ENCODE assay signal across 8 cellular contexts in genomic region chr14:45252356-45253069, GRCh38. TPM values are rescaled to one million over a fixed set of nuclear protein-coding genes. Genes with fewer than 3 reads are reported as not detected.
A peak's percentile ranks its signal among the peaks of the same experiment; 100 is the strongest.
DNase-seq lines count a peak whose midpoint lies in the region; ATAC-seq lines count a peak whose summit lies in the region.

No MANE protein-coding gene starts in this region.

- H3K36me3 Mint-ChIP-seq in activated naive CD8-positive, alpha-beta T cell: no peaks in the 10 kb centered on the region
- H3K36me3 Mint-ChIP-seq in stimulated activated memory B cell treated with anti-CD40 and anti-IgM and Interleukin-4, amounts not matched to agents 10 μg/mL and 1 μg/mL and 100 μg/mL, for 72 hours: no peaks in the 10 kb centered on the region

- peaks cover 8% of the 10 kb centered on the region for H3K9me3 Mint-ChIP-seq in activated naive CD8-positive, alpha-beta T cell (ENCODE audit: low read depth)
- peaks cover 6% of the 10 kb centered on the region for H3K9me3 Mint-ChIP-seq in stimulated activated memory B cell treated with anti-CD40 and anti-IgM and Interleukin-4, amounts not matched to agents 10 μg/mL and 1 μg/mL and 100 μg/mL, for 72 hours

- no peak for ATAC-seq in stimulated activated memory B cell treated with anti-CD40 and anti-IgM and Interleukin-4, amounts not matched to agents 10 μg/mL and 1 μg/mL and 100 μg/mL, for 72 hours
- no peak for ATAC-seq in HG03175 (IDR thresholded peaks at IDR 0.05; ENCODE audit: unreplicated experiment)
- ATAC-seq in GM21515 (IDR thresholded peaks at IDR 0.05; ENCODE audit: unreplicated experiment): no peak

- H3K4me3 Mint-ChIP-seq in activated naive CD8-positive, alpha-beta T cell: peak overlapping the region; percentile 94
- H3K4me3 Mint-ChIP-seq in stimulated activated memory B cell treated with anti-CD40 and anti-IgM and Interleukin-4, amounts not matched to agents 10 μg/mL and 1 μg/mL and 100 μg/mL, for 72 hours: peak overlapping the region; percentile 93

- DNase-seq in Caki2 (ENCODE audit: low read depth) (peak; percentile 15), M059J (ENCODE audit: low read depth) (peak; percentile 30), hippocampal formation (lab: John Stamatoyannopoulos, UW) (no peak)

- peak overlapping the region; percentile 96 for H3K9ac ChIP-seq in iPS-20b (ENCODE audit: low read depth, low read length)

- H3K27me3 Mint-ChIP-seq in activated naive CD8-positive, alpha-beta T cell: no peaks in the 10 kb centered on the region
- H3K27me3 Mint-ChIP-seq in stimulated activated memory B cell treated with anti-CD40 and anti-IgM and Interleukin-4, amounts not matched to agents 10 μg/mL and 1 μg/mL and 100 μg/mL, for 72 hours: no peaks in the 10 kb centered on the region

- H3K27ac ChIP-seq in iPS-20b (ENCODE audit: low read length): peak overlapping the region; percentile 77

- no peaks in the 10 kb centered on the region for H3K27me3 ChIP-seq in iPS-20b (ENCODE audit: insufficient read depth, low read length)

- H3K4me3 ChIP-seq in iPS-20b (ENCODE audit: low read length): peak overlapping the region; percentile 95

- no peaks in the 10 kb centered on the region for H3K36me3 ChIP-seq in iPS-20b (ENCODE audit: insufficient read depth, low read depth, low read length)

- peaks cover 3% of the 10 kb centered on the region; the same call in 1 of the 2 replicates for H3K4me1 ChIP-seq in iPS-20b (ENCODE audit: insufficient read depth, low read length)

- H3K4me1 Mint-ChIP-seq in activated naive CD8-positive, alpha-beta T cell (ENCODE audit: low read depth): peaks cover 22% of the 10 kb centered on the region
- peaks cover 17% of the 10 kb centered on the region for H3K4me1 Mint-ChIP-seq in stimulated activated memory B cell treated with anti-CD40 and anti-IgM and Interleukin-4, amounts not matched to agents 10 μg/mL and 1 μg/mL and 100 μg/mL, for 72 hours

- H3K27ac Mint-ChIP-seq in activated naive CD8-positive, alpha-beta T cell: peak overlapping the region; percentile 94
- peak overlapping the region; percentile 94 for H3K27ac Mint-ChIP-seq in stimulated activated memory B cell treated with anti-CD40 and anti-IgM and Interleukin-4, amounts not matched to agents 10 μg/mL and 1 μg/mL and 100 μg/mL, for 72 hours

- H3K9me3 ChIP-seq in iPS-20b (ENCODE audit: insufficient read depth, low read depth, low read length): no peaks in the 10 kb centered on the region

- in situ Hi-C loops in Caki2 (cut with HindIII; ENCODE audit: low pct_unique_long_range_greater_than_20kb, low sequenced_read_pairs): no loop called here

RNA-seq across cellular contexts. Expression of gene MIS18BP1, which starts 0.5 kb away (rescaled TPM):
- 18.5 and 26.6 TPM in 2 replicates for total RNA-seq in Caki2 (2014; rRNA removed; shearing (Covaris generic); ENCODE audit: low replicate concordance)
- 13.3 and 21.6 TPM in 2 replicates for total RNA-seq in M059J (2014; rRNA removed; shearing (Covaris generic))

Comparison
In these comparisons a context has a peak if more than half of its experiments do, and no peak if none do; other contexts are left out.
1. DNase-seq: peak in Caki2 (single experiment) and M059J (single experiment); none in hippocampal formation (0 of 2).